Comparison of ENCODE assay signal across 11 cellular contexts in genomic region chr3:38153986-38154608, GRCh38. TPM values are rescaled to one million over a fixed set of nuclear protein-coding genes. Genes with fewer than 3 reads are reported as not detected.
A peak's percentile ranks its signal among the peaks of the same experiment; 100 is the strongest.
DNase-seq lines count a peak whose midpoint lies in the region; ATAC-seq and TF ChIP-seq lines count a peak whose summit lies in the region.
"Had no signal": no experiment of that assay in that cellular context is flagged by ENCODE, and none has a peak within 500 bp of the region (broad histone marks: within the 10 kb centered on the region; RNA-seq: fewer than 3 reads in every experiment).

No MANE protein-coding gene starts in this region.

- no peaks in the 10 kb centered on the region for H3K9me3 ChIP-seq in osteoblast (ENCODE audit: low read depth, low read length)

- no peak overlapping the region for H3K4me3 ChIP-seq in choroid plexus epithelial cell (ENCODE audit: low read depth, low read length)
- H3K4me3 ChIP-seq in osteoblast (ENCODE audit: insufficient read depth, low read length): no peak overlapping the region

- no peak overlapping the region for H3K4me2 ChIP-seq in osteoblast (ENCODE audit: insufficient read depth, low read length)

- peak; percentile 66 for DNase-seq in EH (ENCODE audit: low read depth)
- peak; percentile 41 for DNase-seq in NCI-H2227 (lab: John Stamatoyannopoulos, UW; ENCODE audit: unreplicated experiment)
- peak; percentile 86 for DNase-seq in choroid plexus epithelial cell (ENCODE audit: low read depth)
- DNase-seq in osteoblast (ENCODE audit: insufficient read length, low spot score, missing footprints): no peak
- no peak for DNase-seq in activated T-helper 2 cell treated with anti-CD3 and anti-CD28 coated beads, Interferon-gamma antibody, Interleukin-2, Interleukin-4, amounts not matched to agents 10 μg/mL and 5 μg/mL and 100 μg/mL, durations not matched to agents 14 hours and 24 hours and 36 hours (ENCODE audit: low spot score)
- DNase-seq in T-helper 9 cell: no peak
- DNase-seq in NCI-H446 (lab: John Stamatoyannopoulos, UW): no peak
- DNase-seq: NCI-H774; retina; stimulated activated naive B cell treated with anti-CD40 and anti-IgM and Interleukin-4, amounts not matched to agents 10 μg/mL and 1 μg/mL and 100 μg/mL, for 72 hours had no signal

- peak overlapping the region; percentile 21 for H3K27ac ChIP-seq in osteoblast (ENCODE audit: low read depth, low read length)

- no peak overlapping the region for H3K4me3 Mint-ChIP-seq in activated T-helper 2 cell treated with anti-CD3 and anti-CD28 coated beads, Interferon-gamma antibody, Interleukin-2, Interleukin-4, amounts not matched to agents 10 μg/mL and 5 μg/mL and 100 μg/mL, durations not matched to agents 14 hours and 24 hours and 36 hours (ENCODE audit: low read depth)
- H3K4me3 Mint-ChIP-seq: stimulated activated naive B cell treated with anti-CD40 and anti-IgM and Interleukin-4, amounts not matched to agents 10 μg/mL and 1 μg/mL and 100 μg/mL, for 72 hours had no signal

- no peak for TF ChIP-seq CTCF in choroid plexus epithelial cell (conservative IDR thresholded peaks at IDR 0.05; ENCODE audit: low read depth, low read length)
- TF ChIP-seq CTCF in osteoblast (IDR thresholded peaks at IDR 0.05; ENCODE audit: extremely low read depth, low read depth, low read length): no peak

- H3K4me1 Mint-ChIP-seq in activated T-helper 2 cell treated with anti-CD3 and anti-CD28 coated beads, Interferon-gamma antibody, Interleukin-2, Interleukin-4, amounts not matched to agents 10 μg/mL and 5 μg/mL and 100 μg/mL, durations not matched to agents 14 hours and 24 hours and 36 hours (ENCODE audit: low read depth): peaks cover 40% of the 10 kb centered on the region

- peaks cover 8% of the 10 kb centered on the region for H3K9me3 Mint-ChIP-seq in activated T-helper 2 cell treated with anti-CD3 and anti-CD28 coated beads, Interferon-gamma antibody, Interleukin-2, Interleukin-4, amounts not matched to agents 10 μg/mL and 5 μg/mL and 100 μg/mL, durations not matched to agents 14 hours and 24 hours and 36 hours

- no peaks in the 10 kb centered on the region for H3K36me3 Mint-ChIP-seq in activated T-helper 2 cell treated with anti-CD3 and anti-CD28 coated beads, Interferon-gamma antibody, Interleukin-2, Interleukin-4, amounts not matched to agents 10 μg/mL and 5 μg/mL and 100 μg/mL, durations not matched to agents 14 hours and 24 hours and 36 hours (ENCODE audit: low read depth)
- H3K36me3 Mint-ChIP-seq: stimulated activated naive B cell treated with anti-CD40 and anti-IgM and Interleukin-4, amounts not matched to agents 10 μg/mL and 1 μg/mL and 100 μg/mL, for 72 hours had no signal

- no peak for ATAC-seq in GM19035 (IDR thresholded peaks at IDR 0.05; ENCODE audit: unreplicated experiment)

- H2AFZ ChIP-seq in osteoblast (ENCODE audit: low read length): no peak overlapping the region

- H3K27me3 ChIP-seq in osteoblast (ENCODE audit: insufficient read depth, low read length): no peaks in the 10 kb centered on the region

- H4K20me1 ChIP-seq in osteoblast (ENCODE audit: insufficient read depth, low read length): no peaks in the 10 kb centered on the region

- H3K36me3 ChIP-seq in osteoblast (ENCODE audit: insufficient read depth, low read length): no peaks in the 10 kb centered on the region

- no peaks in the 10 kb centered on the region for H3K27me3 Mint-ChIP-seq in activated T-helper 2 cell treated with anti-CD3 and anti-CD28 coated beads, Interferon-gamma antibody, Interleukin-2, Interleukin-4, amounts not matched to agents 10 μg/mL and 5 μg/mL and 100 μg/mL, durations not matched to agents 14 hours and 24 hours and 36 hours (ENCODE audit: low read depth)
- H3K27me3 Mint-ChIP-seq: stimulated activated naive B cell treated with anti-CD40 and anti-IgM and Interleukin-4, amounts not matched to agents 10 μg/mL and 1 μg/mL and 100 μg/mL, for 72 hours had no signal

- intact Hi-C loops in activated T-helper 2 cell treated with anti-CD3 and anti-CD28 coated beads, Interferon-gamma antibody, Interleukin-2, Interleukin-4, amounts not matched to agents 10 μg/mL and 5 μg/mL and 100 μg/mL, durations not matched to agents 14 hours and 24 hours and 36 hours (cut with micrococcal nuclease): no loop called here

- H3K79me2 ChIP-seq in osteoblast (ENCODE audit: insufficient read depth, low read length): no peaks in the 10 kb centered on the region

- no peak overlapping the region for H3K27ac Mint-ChIP-seq in activated T-helper 2 cell treated with anti-CD3 and anti-CD28 coated beads, Interferon-gamma antibody, Interleukin-2, Interleukin-4, amounts not matched to agents 10 μg/mL and 5 μg/mL and 100 μg/mL, durations not matched to agents 14 hours and 24 hours and 36 hours

- peaks cover 9% of the 10 kb centered on the region for H3K4me1 ChIP-seq in osteoblast (ENCODE audit: insufficient read depth, low read length)

RNA-seq across cellular contexts. Expression of gene OXSR1, which starts 11.2 kb away (rescaled TPM):
- 44.2 and 50.3 TPM in 2 replicates for total RNA-seq in osteoblast
- total RNA-seq in activated T-helper 2 cell treated with anti-CD3 and anti-CD28 coated beads, Interferon-gamma antibody, Interleukin-2, Interleukin-4, amounts not matched to agents 10 μg/mL and 5 μg/mL and 100 μg/mL, durations not matched to agents 14 hours and 24 hours and 36 hours: 62.2 and 65.8 TPM in 2 replicates

RNA-seq across cellular contexts. Expression of gene MYD88, which starts 15.6 kb away (rescaled TPM):
- total RNA-seq in osteoblast: 8.7 and 10.3 TPM in 2 replicates
- total RNA-seq in activated T-helper 2 cell treated with anti-CD3 and anti-CD28 coated beads, Interferon-gamma antibody, Interleukin-2, Interleukin-4, amounts not matched to agents 10 μg/mL and 5 μg/mL and 100 μg/mL, durations not matched to agents 14 hours and 24 hours and 36 hours: 36.5 and 46.5 TPM in 2 replicates

RNA-seq across cellular contexts. Expression of gene ACAA1, which starts 17.2 kb away (rescaled TPM):
- 17.4 and 20.0 TPM in 2 replicates for total RNA-seq in osteoblast
- 68.6 and 69.5 TPM in 2 replicates for total RNA-seq in activated T-helper 2 cell treated with anti-CD3 and anti-CD28 coated beads, Interferon-gamma antibody, Interleukin-2, Interleukin-4, amounts not matched to agents 10 μg/mL and 5 μg/mL and 100 μg/mL, durations not matched to agents 14 hours and 24 hours and 36 hours

Comparison
In these comparisons a context has a peak if more than half of its experiments do, and no peak if none do; other contexts are left out.
1. DNase-seq: peak in EH (single experiment), NCI-H2227 (single experiment) and choroid plexus epithelial cell (single experiment); none in osteoblast (single experiment), activated T-helper 2 cell treated with anti-CD3 and anti-CD28 coated beads, Interferon-gamma antibody, Interleukin-2, Interleukin-4, amounts not matched to agents 10 μg/mL and 5 μg/mL and 100 μg/mL, durations not matched to agents 14 hours and 24 hours and 36 hours (single experiment), T-helper 9 cell (single experiment) and NCI-H446 (0 of 2).